In the genomic region with DNA sequence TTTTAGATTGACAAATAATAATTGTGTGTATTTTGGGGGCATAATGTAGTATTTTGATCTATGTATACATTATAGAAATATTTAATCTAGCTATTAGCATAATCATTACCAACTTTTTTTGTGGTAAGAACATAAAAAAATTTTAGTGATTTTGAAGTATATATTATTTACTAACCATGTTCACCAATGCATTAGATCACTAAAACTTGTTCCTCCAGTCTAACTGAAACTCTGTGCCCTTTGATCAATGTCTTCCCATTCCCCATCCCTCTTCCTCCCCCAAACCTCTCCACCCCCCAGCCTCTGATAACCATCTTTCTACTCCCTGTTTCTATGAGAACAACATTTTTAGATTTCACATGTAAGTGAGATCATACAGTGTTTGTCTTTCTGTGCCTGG, we compare ENCODE assay signal across 35 cellular contexts.
"Had no signal": no experiment of that assay in that cellular context is flagged by ENCODE, and none has a peak within 500 bp of the region (broad histone marks: within the 10 kb centered on the region; RNA-seq: fewer than 3 reads in every experiment).

No MANE protein-coding gene starts in this region.

- H3K9ac ChIP-seq: KMS-11 had no signal

- H3K9me3 ChIP-seq: MG63 had no signal

- H3K4me2 ChIP-seq: KMS-11 had no signal

- DNase-seq: Karpas-422, Kasumi-1, MG63, MM.1S, MV-4-11, NCI-H1048, NCI-H1092, NCI-H1092 treated with DMSO at 0.1 percent for 48 hours, NCI-H1105, NCI-H1105 treated with DMSO at 0.1 percent for 48 hours, NCI-H1417, NCI-H1417 treated with DMSO at 0.1 percent for 48 hours, NCI-H1436, NCI-H1436 treated with DMSO at 0.1 percent for 48 hours, NCI-H146, NCI-H1694, NCI-H1694 treated with DMSO at 0.1 percent for 48 hours, NCI-H187, NCI-H187 treated with DMSO at 0.1 percent for 48 hours, NCI-H1930, NCI-H2029, NCI-H2029 treated with DMSO at 0.1 percent for 48 hours, NCI-H2081, NCI-H2081 treated with DMSO at 0.1 percent for 48 hours, NCI-H2107, NCI-H2171, NCI-H2171 treated with DMSO at 0.1 percent for 48 hours, NCI-H2227 treated with DMSO at 0.1 percent for 48 hours, NCI-H226, NCI-H345, NCI-H446, NCI-H446 treated with DMSO at 0.1 percent for 48 hours, NCI-H510A, NCI-H510A treated with DMSO at 0.1 percent for 48 hours had no signal

- H3K4me3 ChIP-seq: MG63 had no signal

- H3K27ac ChIP-seq: KMS-11 had no signal

- H3K36me3 ChIP-seq: MG63 had no signal

- H3K27me3 ChIP-seq: MG63 had no signal
